19 cellular contexts compared by ENCODE assay signal in genomic region chr12:50488801-50489200, GRCh38. TPM values are rescaled to one million over a fixed set of nuclear protein-coding genes. Genes with fewer than 3 reads are reported as not detected.
DNase-seq lines count a peak whose midpoint lies in the region; ATAC-seq, FAIRE-seq and TF ChIP-seq lines count a peak whose summit lies in the region.
"Had no signal": no experiment of that assay in that cellular context is flagged by ENCODE, and none has a peak within 500 bp of the region (broad histone marks: within the 10 kb centered on the region; RNA-seq: fewer than 3 reads in every experiment).

No MANE protein-coding gene starts in this region.

- CTCF ChIA-PET in K562 (lab: Yijun Ruan, JAX; ENCODE audit: low intra/inter-chr PET ratio): no interaction called here

- TF ChIP-seq CTCF in K562 (IDR thresholded peaks at IDR 0.05 in 2 of 3, conservative IDR thresholded peaks at IDR 0.05 in 1 of 3; ENCODE audit: insufficient read depth in 2 of 3, low read depth in 1 of 3, low read length in 3 of 3): no peak
- no peak for TF ChIP-seq CTCF in pancreas (IDR thresholded peaks at IDR 0.05)

- no peak overlapping the region for H2BK120ac ChIP-seq in mesenchymal stem cell (ENCODE audit: low read depth, low read length)

- 0 out of 2 replicates have a peak overlapping the region, but pooled peaks have one; percentile 51 for H2AFZ ChIP-seq in K562 (ENCODE audit: low read depth, low read length)
- H2AFZ ChIP-seq in mesenchymal stem cell (ENCODE audit: low read depth, low read length): no peak overlapping the region
- H2AFZ ChIP-seq: GM23248 had no signal

- no peaks in the 10 kb centered on the region for H3K79me2 ChIP-seq in K562 (ENCODE audit: control insufficient read depth, insufficient read depth, low read length)

- H3K27me3 ChIP-seq in K562 (ENCODE audit: control insufficient read depth in 2 of 2, insufficient read depth in 2 of 2, low read length in 2 of 2) (no peaks in the 10 kb centered on the region), mesenchymal stem cell (ENCODE audit: control insufficient read depth in 1 of 2, insufficient read depth in 1 of 2, low read length in 2 of 2) (no peaks in the 10 kb centered on the region), pancreas (no peaks in the 10 kb centered on the region)
- H3K27me3 ChIP-seq: BLaER1 treated with 17β-estradiol and CSF1 and Interleukin-3, amounts not matched to agents 10 nM and 100 nM had no signal

- no peak overlapping the region for H2BK5ac ChIP-seq in mesenchymal stem cell (ENCODE audit: low read depth, low read length, poor library complexity, severe bottlenecking)

- H3K27ac ChIP-seq in K562 (ENCODE audit: extremely low read depth, low read depth, low read length): no peak overlapping the region
- H3K27ac ChIP-seq in mesenchymal stem cell (ENCODE audit: low read length, poor library complexity, severe bottlenecking): no peak overlapping the region
- H3K27ac ChIP-seq in pancreas: no peak overlapping the region
- H3K27ac ChIP-seq: 22Rv1; BLaER1 treated with 17β-estradiol and CSF1 and Interleukin-3, amounts not matched to agents 10 nM and 100 nM; GM23248; HL-60 had no signal

- no peak for TF ChIP-seq POLR2A in K562 (conservative IDR thresholded peaks at IDR 0.05)

- H3K9ac ChIP-seq in K562 (ENCODE audit: insufficient read depth in 1 of 2, low read depth in 2 of 2, low read length in 2 of 2): no peak overlapping the region
- no peak overlapping the region for H3K9ac ChIP-seq in mesenchymal stem cell (ENCODE audit: low read length)
- H3K9ac ChIP-seq: BLaER1 treated with 17β-estradiol and CSF1 and Interleukin-3, amounts not matched to agents 10 nM and 100 nM; GM23248 had no signal

- in situ Hi-C loops in K562 (cut with MboI): no loop called here

- no peak overlapping the region for H2AK5ac ChIP-seq in mesenchymal stem cell (ENCODE audit: low read length, severe bottlenecking)

- FAIRE-seq in K562 (lab: Jason Lieb, UNC) (no peak), pancreas (lab: Jason Lieb, UNC) (no peak)
- FAIRE-seq: G401.6, GM12891, H54 had no signal

- no peak overlapping the region for H3K4ac ChIP-seq in mesenchymal stem cell (ENCODE audit: low read depth in 1 of 2, low read length in 2 of 2)

- no peak for TF ChIP-seq EP300 in K562 (IDR thresholded peaks at IDR 0.05; ENCODE audit: low read length)

- H2BK15ac ChIP-seq in mesenchymal stem cell (ENCODE audit: low read depth, poor library complexity, severe bottlenecking): no peak overlapping the region

- H3K79me1 ChIP-seq in mesenchymal stem cell (replicated peaks; ENCODE audit: low read length, poor library complexity, severe bottlenecking): no peaks in the 10 kb centered on the region

- H3K18ac ChIP-seq in mesenchymal stem cell (ENCODE audit: low read depth in 1 of 2, low read length in 2 of 2): no peak overlapping the region

- no TSS peak for BruUV-seq in K562 (replicated peaks; lab: Mats Ljungman, UMichigan)

- H3K9me1 ChIP-seq in K562 (ENCODE audit: control insufficient read depth, insufficient read depth, low read length): no peaks in the 10 kb centered on the region

- H2BK12ac ChIP-seq in mesenchymal stem cell (ENCODE audit: low read length in 2 of 2): no peak overlapping the region

- ATAC-seq in K562: no peak
- ATAC-seq in pancreas: no peak
- ATAC-seq: HCT116 had no signal

- H3K9me3 ChIP-seq in K562 (replicated peaks; ENCODE audit: control insufficient read depth, insufficient read depth, low read depth, low read length) (0 out of 2 replicates have a peak, but pooled peaks cover 3% of the 10 kb centered on the region), mesenchymal stem cell (ENCODE audit: control insufficient read depth, low read length) (peaks cover 8% of the 10 kb centered on the region), pancreas (no peaks in the 10 kb centered on the region)

- H3K4me3 ChIP-seq in K562 (no peak overlapping the region), mesenchymal stem cell (ENCODE audit: insufficient read depth in 1 of 2, low read depth in 1 of 2, low read length in 2 of 2) (no peak overlapping the region), pancreas (no peak overlapping the region)
- H3K4me3 ChIP-seq: BLaER1 treated with 17β-estradiol and CSF1 and Interleukin-3, amounts not matched to agents 10 nM and 100 nM; GM23248 had no signal

- POLR2A ChIA-PET in K562 (lab: Yijun Ruan, JAX): interaction anchor here (0.6 to 1.4 kb wide), 3 partner anchors 20 to 778 kb away, joined by 4 read pairs; no protein-coding TSS in a partner anchor

- DNase-seq in DMS53 (lab: John Stamatoyannopoulos, UW) (peak; percentile 18), DMS53 treated with DMSO at 0.1 percent for 48 hours (lab: John Stamatoyannopoulos, UW; ENCODE audit: unreplicated experiment) (no peak), M059J (ENCODE audit: low read depth) (peak; percentile 18), K562 (ENCODE audit: extremely low read depth in 1 of 4, low spot score in 3 of 4) (no peak), mesenchymal stem cell (peak; percentile 55), NCI-H2081 treated with DMSO at 0.1 percent for 48 hours (lab: John Stamatoyannopoulos, UW) (no peak), pancreas (no peak)
- no peak for DNase-seq in NK-92 treated with Interleukin-12 subunit alpha and Interleukin-12 subunit beta, amount 100 ng/mL, for 24 hours (lab: John Stamatoyannopoulos, UW)
- DNase-seq: CD4-positive, CD25-positive, alpha-beta regulatory T cell; DMS79; EL; GM23248 had no signal

- H4K20me1 ChIP-seq in K562 (replicated peaks; ENCODE audit: control insufficient read depth, insufficient read depth, low read length): no peaks in the 10 kb centered on the region
- H4K20me1 ChIP-seq: BLaER1 treated with 17β-estradiol and CSF1 and Interleukin-3, amounts not matched to agents 10 nM and 100 nM had no signal

- H4K91ac ChIP-seq in mesenchymal stem cell (ENCODE audit: low read length): no peak overlapping the region

- 51% methylated on average over 5 of the region's 5 CpGs for WGBS in K562 (ENCODE audit: insufficient coverage, low coverage, missing lambda C conversion rate)
- WGBS in mesenchymal stem cell: 63% methylated on average over 3 of the region's 5 CpGs
- WGBS in pancreas, 2 donors: 83 to 85% methylated on average over 5 of the region's 5 CpGs

- H3K36me3 ChIP-seq in K562 (ENCODE audit: control insufficient read depth, insufficient read depth, low read length) (no peaks in the 10 kb centered on the region), mesenchymal stem cell (ENCODE audit: control insufficient read depth in 1 of 2, insufficient read depth in 2 of 2, low read depth in 1 of 2, low read length in 2 of 2) (no peaks in the 10 kb centered on the region), pancreas (no peaks in the 10 kb centered on the region)

- no peak overlapping the region for H3K4me2 ChIP-seq in K562 (ENCODE audit: insufficient read depth, low read length)
- no peak overlapping the region for H3K4me2 ChIP-seq in mesenchymal stem cell (ENCODE audit: low read length, poor library complexity, severe bottlenecking)
- H3K4me2 ChIP-seq: BLaER1 treated with 17β-estradiol and CSF1 and Interleukin-3, amounts not matched to agents 10 nM and 100 nM had no signal

- intact Hi-C loops in K562 (cut with micrococcal nuclease): no loop called here
- intact Hi-C loops in pancreas (cut with DNase I): no loop called here

- no peak for TF ChIP-seq RAD21 in K562 (CRISPR knock-in tag; conservative IDR thresholded peaks at IDR 0.05 in 1 of 2, IDR thresholded peaks at IDR 0.05 in 1 of 2)

- H3K14ac ChIP-seq in mesenchymal stem cell (ENCODE audit: low read length in 2 of 2): no peak overlapping the region

- H3K4me1 ChIP-seq in K562 (replicated peaks in 1 of 2; ENCODE audit: control insufficient read depth in 2 of 2, insufficient read depth in 2 of 2, low read length in 2 of 2) (no peaks in the 10 kb centered on the region; a peak in 1 of 5 replicates), mesenchymal stem cell (ENCODE audit: control insufficient read depth, insufficient read depth, low read depth, low read length) (no peaks in the 10 kb centered on the region), pancreas (no peaks in the 10 kb centered on the region)
- H3K4me1 ChIP-seq: BLaER1 treated with 17β-estradiol and CSF1 and Interleukin-3, amounts not matched to agents 10 nM and 100 nM had no signal

- H4K8ac ChIP-seq in mesenchymal stem cell (ENCODE audit: low read length): peak overlapping the region; percentile 48

- no peak overlapping the region for H3K23ac ChIP-seq in mesenchymal stem cell (ENCODE audit: low read length in 2 of 2)

TF ChIP-seq in K562, 482 proteins besides CTCF, POLR2A, EP300 and RAD21:
- TF ChIP-seq FOXA3 (CRISPR knock-in tag; conservative IDR thresholded peaks at IDR 0.05 in 1 of 2, IDR thresholded peaks at IDR 0.05 in 1 of 2) (0 out of 4 replicates have a peak, but pooled peaks of 1 of the 2 experiments have one; percentile 32), MYNN (IDR thresholded peaks at IDR 0.05) (no peak), MYNN (CRISPR knock-in tag; IDR thresholded peaks at IDR 0.05) (no peak), E2F3 (CRISPR knock-in tag; IDR thresholded peaks at IDR 0.05) (no peak)

RNA-seq across cellular contexts. Expression of gene DIP2B, which starts 16.0 kb away (rescaled TPM):
- total RNA-seq in M059J (2014; rRNA removed; shearing (Covaris generic)): 12.3 and 22.0 TPM in 2 replicates
- total RNA-seq in K562 (2011; cell fraction: chromatin; rRNA removed; ENCODE audit: low replicate concordance): 38.9 and 51.6 TPM in 2 replicates
- total RNA-seq in K562 (2011; cell fraction: nucleolus; rRNA removed): 22.5 and 24.8 TPM in 2 replicates
- 29.4 and 38.1 TPM in 2 replicates for total RNA-seq in K562 (2011; cell fraction: nucleoplasm; rRNA removed)
- 12.1 and 14.8 TPM in 2 replicates for total RNA-seq in K562 (2014; rRNA removed)
- total RNA-seq in K562 (2014; rRNA removed; fragmentation: Illumina TruSeq; extraction: Trizol): 18.8 and 21.2 TPM in 2 replicates
- total RNA-seq in K562 (2015; rRNA removed; fragmentation: Illumina TruSeq; extraction: Trizol): 19.9 and 20.3 TPM in 2 replicates
- total RNA-seq in K562 (2021): 22.9 and 23.7 TPM in 2 replicates
- polyA plus RNA-seq in K562 (2011; rRNA removed): 20.5 and 26.1 TPM in 2 replicates
- 16.1 and 18.2 TPM in 2 replicates for polyA plus RNA-seq in K562 (2011; cell fraction: cytosol; rRNA removed)
- 24.1 and 27.3 TPM in 2 replicates for polyA plus RNA-seq in K562 (2011; cell fraction: nucleus; rRNA removed)
- polyA plus RNA-seq in K562 (2012): 13.5 and 14.8 TPM in 2 replicates
- 18.8 and 21.0 TPM in 2 replicates for polyA plus RNA-seq in K562 (2014; fragmentation: Illumina TruSeq; extraction: Trizol)
- 1 to 10 TPM; 4.6 to 5.8 TPM for polyA plus RNA-seq in K562 (2014; fragmentation: Nextera tagmentation; extraction: Ambion mirVana)
- polyA plus RNA-seq in K562 (2014; rRNA removed): 11.7 and 13.4 TPM in 2 replicates
- polyA minus RNA-seq in K562 (2011; rRNA and poly(A)+ RNA removed): 57.9 and 67.7 TPM in 2 replicates
- polyA minus RNA-seq in K562 (2011; cell fraction: cytosol; rRNA and poly(A)+ RNA removed): 28.2 and 36.9 TPM in 2 replicates
- polyA minus RNA-seq in K562 (2011; cell fraction: nucleus; rRNA and poly(A)+ RNA removed): 20.7 and 28.9 TPM in 2 replicates
- 8.0 TPM for polyA plus RNA-seq in mesenchymal stem cell (2013, experiment 1 of 2)
- 7.7 TPM for polyA plus RNA-seq in mesenchymal stem cell (2013, experiment 2 of 2)
- 10 to 100 TPM in 2 of 6 donors, 1 to 10 TPM in 4; 8.0 to 15.9 (median 9.4) TPM for total RNA-seq in pancreas
- 1 to 10 TPM; 3.2 to 5.6 TPM for polyA plus RNA-seq in pancreas

Comparison
In these comparisons a context has a peak if more than half of its experiments do, and no peak if none do; other contexts are left out.
1. DNase-seq: peak in DMS53 (single experiment), M059J (single experiment) and mesenchymal stem cell (single experiment); none in DMS53 treated with DMSO at 0.1 percent for 48 hours (single experiment), K562 (0 of 4), NK-92 treated with Interleukin-12 subunit alpha and Interleukin-12 subunit beta, amount 100 ng/mL, for 24 hours (single experiment), NCI-H2081 treated with DMSO at 0.1 percent for 48 hours (single experiment) and pancreas (0 of 6).